In the genomic region with DNA sequence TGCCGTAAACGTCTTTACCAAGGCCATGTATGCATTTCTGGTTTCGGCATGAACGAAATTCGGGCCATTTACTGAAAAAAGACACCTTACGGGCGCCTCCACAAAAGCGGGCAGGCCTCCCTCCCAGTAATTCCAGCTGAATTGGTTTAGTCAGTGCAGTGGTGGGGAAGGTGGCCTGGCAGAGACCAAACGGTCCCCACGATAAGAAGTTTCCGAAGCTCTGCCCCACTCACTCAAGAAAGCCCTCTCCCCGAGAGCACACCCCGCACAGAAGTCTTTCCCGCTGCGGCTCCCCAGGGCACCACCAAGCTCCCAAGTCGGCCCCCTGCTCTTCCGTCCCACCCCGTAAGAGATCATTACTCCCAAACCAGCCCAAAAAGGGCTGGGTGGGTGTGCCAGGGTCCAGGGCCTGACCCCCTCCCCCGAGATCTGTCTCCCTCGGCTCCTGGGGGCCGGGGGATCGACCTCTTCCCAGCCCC, we compare ENCODE assay signal across 8 cellular contexts.
DNase-seq lines count a peak whose midpoint lies in the region; ATAC-seq and TF ChIP-seq lines count a peak whose summit lies in the region.

No MANE protein-coding gene starts in this region.

- H3K4me1 ChIP-seq in heart right ventricle (peaks cover 0 to 45% (median 31%) of the 10 kb centered on the region in 9 donors), Karpas-422 (ENCODE audit: low read length) (peaks cover 37% of the 10 kb centered on the region), iPS-18a (ENCODE audit: control insufficient read depth, low read depth, low read length) (peaks cover 41% of the 10 kb centered on the region), spleen (peaks cover 23 to 70% (median 55%) of the 10 kb centered on the region in 6 donors)

- H3K4me3 ChIP-seq in heart right ventricle (peak overlapping the region; percentile 76 to 99 (median 94)), Karpas-422 (ENCODE audit: low read length) (peak overlapping the region; percentile 78), iPS-18a (ENCODE audit: low read length) (peak overlapping the region; percentile 96), spleen (peak overlapping the region; percentile 68 to 98 (median 85))

- no peak for TF ChIP-seq POLR2A in spleen (IDR thresholded peaks at IDR 0.05)

- DNase-seq in heart right ventricle (peak in 1 of 2 donors; percentile 14), Right ventricle myocardium inferior (ENCODE audit: missing footprints) (no peak), Karpas-422 (no peak), amniotic stem cell (lab: John Stamatoyannopoulos, UW) (peak; percentile 6), spleen (no peak), G401 (ENCODE audit: low spot score) (no peak)

- H3K27me3 ChIP-seq in heart right ventricle = no peaks in the 10 kb centered on the region
- no peaks in the 10 kb centered on the region for H3K27me3 ChIP-seq in Karpas-422 (ENCODE audit: low read length)
- no peaks in the 10 kb centered on the region for H3K27me3 ChIP-seq in iPS-18a (ENCODE audit: control insufficient read depth, insufficient read depth, low read length)
- no peaks in the 10 kb centered on the region for H3K27me3 ChIP-seq in spleen (replicated peaks in 1 of 7)

- in situ Hi-C loops in G401 (cut with HindIII; ENCODE audit: low sequenced_read_pairs) = no loop called here

- ATAC-seq in heart right ventricle = peak in 5 of 8 donors; percentile 1 to 12 (median 6)
- ATAC-seq in Right ventricle myocardium inferior = no peak
- no peak for ATAC-seq in GM18868 (IDR thresholded peaks at IDR 0.05; ENCODE audit: unreplicated experiment)

- peak overlapping the region; percentile 75 for H3K4me2 ChIP-seq in Karpas-422 (ENCODE audit: low read depth, low read length, poor library complexity, severe bottlenecking)

- no peak for TF ChIP-seq CTCF in heart right ventricle (IDR thresholded peaks at IDR 0.05)
- TF ChIP-seq CTCF in spleen (IDR thresholded peaks at IDR 0.05 in 8 of 11, conservative IDR thresholded peaks at IDR 0.05 in 3 of 11) = no peak

- H3K9ac ChIP-seq in Karpas-422 (ENCODE audit: low read length) (peak overlapping the region; percentile 98), iPS-18a (ENCODE audit: low read length) (peak overlapping the region; percentile 89)

- peaks cover 53% of the 10 kb centered on the region for H3K79me2 ChIP-seq in Karpas-422 (ENCODE audit: low read length)

- H2AFZ ChIP-seq in Karpas-422 (ENCODE audit: low read length) = no peak overlapping the region

- H3K27ac ChIP-seq in heart right ventricle = peak overlapping the region; percentile 85 to 94 (median 88)
- peak overlapping the region; percentile 84 for H3K27ac ChIP-seq in Karpas-422 (ENCODE audit: low read length)
- H3K27ac ChIP-seq in iPS-18a (ENCODE audit: low read length) = peak overlapping the region; percentile 67
- peak overlapping the region; percentile 69 to 98 (median 94) for H3K27ac ChIP-seq in spleen

- H3K9me3 ChIP-seq in heart right ventricle (no peaks in the 10 kb centered on the region), Karpas-422 (ENCODE audit: low read length) (no peaks in the 10 kb centered on the region), iPS-18a (ENCODE audit: control insufficient read depth, low read depth, low read length) (no peaks in the 10 kb centered on the region), spleen (no peaks in the 10 kb centered on the region)

- H3K36me3 ChIP-seq in heart right ventricle (peaks cover 0 to 6% (median 0%) of the 10 kb centered on the region in 9 donors), Karpas-422 (ENCODE audit: insufficient read depth, low read length) (peaks cover 15% of the 10 kb centered on the region; the same call in 1 of the 2 replicates), iPS-18a (ENCODE audit: control insufficient read depth, low read depth, low read length) (peaks cover 3% of the 10 kb centered on the region), spleen (peaks cover 0 to 7% (median 0%) of the 10 kb centered on the region in 6 donors)

- 1 to 2% methylated on average over 22 of the region's 22 CpGs for WGBS in heart right ventricle, 2 donors
- 1 to 2% (median 1%) methylated on average over 15 to 22 of the region's 22 CpGs for WGBS in spleen, 5 donors

- no peaks in the 10 kb centered on the region for H3K9me2 ChIP-seq in Karpas-422 (replicated peaks; ENCODE audit: insufficient read depth, low read length)

- intact Hi-C loops in heart right ventricle (cut with DNase I) (loop anchor here in 3 of 10 donors (10.0 kb wide), 1 partner anchor 82 kb away; the partner anchor contains the start of gene RNF38 (in 3 of the 3)), Right ventricle myocardium inferior (cut with DNase I) (no loop called here), spleen (cut with DNase I; ENCODE audit: low total_unique reads) (loop anchor here (10.0 kb wide), 1 partner anchor 82 kb away; the partner anchor contains the start of gene RNF38)

- peaks cover 31% of the 10 kb centered on the region for H4K20me1 ChIP-seq in Karpas-422 (ENCODE audit: insufficient read depth, low read depth, low read length)

Comparison
In these comparisons a context has a peak if more than half of its experiments do, and no peak if none do; other contexts are left out.
1. ATAC-seq: peak in heart right ventricle (5 of 8); none in Right ventricle myocardium inferior (single experiment) and GM18868 (single experiment).
2. Peak in every context shown above with its lines, with median percentiles within 50 percentile points of each other: H3K27ac ChIP-seq and H3K4me3 ChIP-seq.